Comparison of ENCODE assay signal across 8 cellular contexts in the genomic region with DNA sequence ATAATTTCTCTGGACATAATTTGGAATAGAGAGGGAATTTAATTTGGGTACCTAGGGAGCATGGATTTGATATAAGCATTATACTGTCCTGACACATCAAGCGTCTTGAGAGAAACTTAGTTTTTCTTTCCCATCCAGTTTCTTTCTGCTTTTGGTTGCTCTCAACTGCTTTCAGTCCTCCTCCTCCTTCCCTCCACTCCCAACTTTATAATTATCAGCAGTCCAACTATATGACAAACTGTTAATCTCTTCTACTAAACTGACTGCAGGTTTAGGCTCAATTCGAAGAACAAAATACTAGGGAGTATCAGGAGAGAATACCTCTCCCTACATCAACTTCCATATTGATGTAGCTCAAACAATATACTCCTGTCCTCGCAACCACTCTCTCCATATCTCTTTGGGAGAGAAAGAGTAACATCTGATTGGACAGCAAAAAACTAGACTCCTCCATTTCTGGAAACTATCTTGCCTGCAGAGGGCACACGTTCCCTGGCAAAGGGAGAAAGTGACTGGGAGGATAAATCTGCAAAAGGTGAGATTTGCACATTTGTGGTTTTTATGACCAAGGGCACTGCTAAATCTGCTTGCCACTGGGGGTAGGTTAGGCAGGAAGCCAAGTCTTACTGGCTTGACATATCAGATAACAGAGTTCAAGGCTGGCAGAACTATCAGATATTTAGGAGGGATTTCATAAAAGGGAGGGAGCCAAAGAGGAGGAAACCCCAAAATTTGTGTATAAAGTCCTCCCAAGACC. TPM values are rescaled to one million over a fixed set of nuclear protein-coding genes. Genes with fewer than 3 reads are reported as not detected.
DNase-seq lines count a peak whose midpoint lies in the region; ATAC-seq and TF ChIP-seq lines count a peak whose summit lies in the region.

No MANE protein-coding gene starts in this region.

- H3K36me3 ChIP-seq in HAP-1 (replicated peaks) = no peaks in the 10 kb centered on the region
- H3K36me3 ChIP-seq in fibroblast of lung (ENCODE audit: control insufficient read depth, insufficient read depth, low read length) = no peaks in the 10 kb centered on the region

- no peak overlapping the region for H3K4me3 ChIP-seq in HAP-1
- H3K4me3 ChIP-seq in fibroblast of lung (replicated peaks in 1 of 4; ENCODE audit: control extremely low read depth in 1 of 4, insufficient read depth in 1 of 4, low read depth in 3 of 4, low read length in 4 of 4) = no peak overlapping the region

- H3K27ac Mint-ChIP-seq in activated CD4-positive, alpha-beta memory T cell treated with anti-CD3 and anti-CD28 coated beads, Interleukin-2, amount 10 ng/mL, durations not matched to agents 7 days and 5 days = no peak overlapping the region

- H3K27ac ChIP-seq in fibroblast of lung (ENCODE audit: insufficient read depth, low read length) = no peak overlapping the region

- H3K79me2 ChIP-seq in fibroblast of lung (ENCODE audit: control insufficient read depth, insufficient read depth, low read length) = no peaks in the 10 kb centered on the region

- H3K27me3 Mint-ChIP-seq in activated CD4-positive, alpha-beta memory T cell treated with anti-CD3 and anti-CD28 coated beads, Interleukin-2, amount 10 ng/mL, durations not matched to agents 7 days and 5 days = peaks cover 6% of the 10 kb centered on the region

- H3K4me1 ChIP-seq in HAP-1 (peaks cover 15% of the 10 kb centered on the region), fibroblast of lung (ENCODE audit: control insufficient read depth, extremely low read depth, insufficient read depth, low read length) (no peaks in the 10 kb centered on the region)

- no peaks in the 10 kb centered on the region for H3K27me3 ChIP-seq in HAP-1 (ENCODE audit: low read depth)
- no peaks in the 10 kb centered on the region for H3K27me3 ChIP-seq in fibroblast of lung (ENCODE audit: control insufficient read depth, insufficient read depth, low read length)

- no peak overlapping the region for H3K4me2 ChIP-seq in fibroblast of lung (ENCODE audit: extremely low read depth, insufficient read depth, low read length)

- DNase-seq in DMS 273 treated with DMSO at 0.1 percent for 48 hours (lab: John Stamatoyannopoulos, UW) (peak; percentile 33), HAP-1 (ENCODE audit: low spot score in 2 of 2) (peak; percentile 77 to 86), NCI-H524 (lab: John Stamatoyannopoulos, UW) (peak; percentile 61 to 78), fibroblast of lung (ENCODE audit: low read depth in 2 of 2) (peak; percentile 60 to 66), non-pigmented ciliary epithelial cell (ENCODE audit: low read depth) (peak; percentile 18)
- DNase-seq in activated CD4-positive, alpha-beta memory T cell treated with anti-CD3 and anti-CD28 coated beads, Interleukin-2, amount 10 ng/mL, durations not matched to agents 7 days and 5 days = peak; percentile 58

- H3K4me3 Mint-ChIP-seq in activated CD4-positive, alpha-beta memory T cell treated with anti-CD3 and anti-CD28 coated beads, Interleukin-2, amount 10 ng/mL, durations not matched to agents 7 days and 5 days = no peak overlapping the region

- peaks cover 12% of the 10 kb centered on the region for H3K4me1 Mint-ChIP-seq in activated CD4-positive, alpha-beta memory T cell treated with anti-CD3 and anti-CD28 coated beads, Interleukin-2, amount 10 ng/mL, durations not matched to agents 7 days and 5 days

- in situ Hi-C loops in HAP-1 (cut with MboI; ENCODE audit: low sequenced_read_pairs) = no loop called here

- no peaks in the 10 kb centered on the region for H4K20me1 ChIP-seq in fibroblast of lung (ENCODE audit: control insufficient read depth, extremely low read depth, insufficient read depth, low read length)

- no peaks in the 10 kb centered on the region for H3K9me3 Mint-ChIP-seq in activated CD4-positive, alpha-beta memory T cell treated with anti-CD3 and anti-CD28 coated beads, Interleukin-2, amount 10 ng/mL, durations not matched to agents 7 days and 5 days

- peak; percentile 79 to 80 for TF ChIP-seq CTCF in fibroblast of lung (conservative IDR thresholded peaks at IDR 0.05 in 1 of 2, IDR thresholded peaks at IDR 0.05 in 1 of 2; ENCODE audit: low read depth in 1 of 2, low read length in 2 of 2)

- peak overlapping the region; percentile 48 for H2AFZ ChIP-seq in fibroblast of lung (ENCODE audit: low read length)

- H3K9me3 ChIP-seq in HAP-1 = no peaks in the 10 kb centered on the region
- no peaks in the 10 kb centered on the region for H3K9me3 ChIP-seq in fibroblast of lung (ENCODE audit: control insufficient read depth, insufficient read depth, low read depth, low read length)

- CTCF ChIA-PET in activated CD4-positive, alpha-beta memory T cell treated with anti-CD3 and anti-CD28 coated beads, Interleukin-2, amount 10 ng/mL, durations not matched to agents 7 days and 5 days (lab: Charles Lee) = interaction anchor here (1.0 kb wide), 1 partner anchor 40 kb away, joined by 3 read pairs; a partner anchor contains a TSS

- POLR2A ChIA-PET in activated CD4-positive, alpha-beta memory T cell treated with anti-CD3 and anti-CD28 coated beads, Interleukin-2, amount 10 ng/mL, durations not matched to agents 7 days and 5 days (lab: Charles Lee) = no interaction called here

- no peak overlapping the region for H3K9ac ChIP-seq in fibroblast of lung (ENCODE audit: insufficient read depth, low read length)

- no peak for ATAC-seq in GM18517 (IDR thresholded peaks at IDR 0.05; ENCODE audit: unreplicated experiment)
- no peak for ATAC-seq in GM19452 (IDR thresholded peaks at IDR 0.05; ENCODE audit: unreplicated experiment)

- no peaks in the 10 kb centered on the region for H3K36me3 Mint-ChIP-seq in activated CD4-positive, alpha-beta memory T cell treated with anti-CD3 and anti-CD28 coated beads, Interleukin-2, amount 10 ng/mL, durations not matched to agents 7 days and 5 days (ENCODE audit: low read depth)

RNA-seq across cellular contexts. Expression of a gene that starts 40.1 kb away (rescaled TPM):
- total RNA-seq in activated CD4-positive, alpha-beta memory T cell treated with anti-CD3 and anti-CD28 coated beads, Interleukin-2, amount 10 ng/mL, durations not matched to agents 7 days and 5 days = 1 to 10 TPM; 3.1 to 5.6 TPM
- total RNA-seq in fibroblast of lung = 3.1 and 4.6 TPM in 2 replicates
- polyA plus RNA-seq in fibroblast of lung = 3.1 TPM in 2 replicates
- polyA plus RNA-seq in fibroblast of lung (2012) = 1.5 and 1.7 TPM in 2 replicates
- 0.43 TPM in 1 of 2 replicates, not detected in the other for polyA minus RNA-seq in fibroblast of lung (ENCODE audit: low replicate concordance)

Comparison
In these comparisons a context has a peak if more than half of its experiments do, and no peak if none do; other contexts are left out.
1. DNase-seq: peak in every context shown above with its lines; median percentile 82 in HAP-1; 70 in NCI-H524; 63 in fibroblast of lung; 58 in activated CD4-positive, alpha-beta memory T cell treated with anti-CD3 and anti-CD28 coated beads, Interleukin-2, amount 10 ng/mL, durations not matched to agents 7 days and 5 days; 33 in DMS 273 treated with DMSO at 0.1 percent for 48 hours; 18 in non-pigmented ciliary epithelial cell.